Comparison of ENCODE assay signal across 28 cellular contexts in the genomic region with DNA sequence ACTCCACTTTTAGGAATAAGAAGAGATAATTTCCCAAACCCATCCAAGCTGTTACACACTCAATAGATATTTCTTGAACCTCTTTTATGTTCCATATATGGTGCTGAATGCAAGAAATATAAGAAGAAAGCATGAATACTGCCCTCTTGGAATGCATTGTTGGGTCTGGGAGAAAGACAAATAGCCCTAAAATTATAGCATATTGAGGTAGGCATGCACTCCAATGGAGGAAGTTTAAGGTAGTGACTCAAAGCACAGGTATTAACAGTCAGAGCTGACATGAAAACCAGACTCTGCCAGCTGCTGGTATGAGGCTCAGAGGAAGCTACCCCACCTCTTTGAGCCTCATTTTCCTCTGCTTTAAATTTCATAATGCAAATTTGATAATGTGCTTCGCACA.
"Had no signal": no experiment of that assay in that cellular context is flagged by ENCODE, and none has a peak within 500 bp of the region (broad histone marks: within the 10 kb centered on the region; RNA-seq: fewer than 3 reads in every experiment).

No MANE protein-coding gene starts in this region.

- H3K27me3 Mint-ChIP-seq: naive B cell had no signal

- ATAC-seq: esophagus mucosa; left cardiac atrium; left lung; mucosa of descending colon; natural killer cell treated with Interleukin-12 subunit alpha and Interleukin-12 subunit beta and Interleukin-15 and Interleukin-18, amount 100 ng/mL, for 72 hours; stimulated activated effector memory CD8-positive, alpha-beta T cell treated with anti-CD3 and anti-CD28 coated beads, Interleukin-12 subunit alpha, Interleukin-12 subunit beta, amount 100 ng/mL, for 72 hours had no signal

- DNase-seq: dorsolateral prefrontal cortex; effector CD4-positive, alpha-beta T cell; foreskin melanocyte; hypothalamus; immature natural killer cell; islet precursor cell; left cardiac atrium; left lung; mesenchymal stem cell; mucosa of descending colon; naive B cell; sigmoid colon; stimulated activated CD4-positive, alpha-beta T cell treated with anti-CD3 and anti-CD28 coated beads, Interleukin-2, amount 100 ng/mL, for 24 hours; stimulated activated CD4-positive, alpha-beta T cell treated with anti-CD3 and anti-CD28 coated beads, Interleukin-4, amount 100 ng/mL, for 24 hours; stimulated activated naive CD4-positive, alpha-beta T cell treated with Interleukin-2 at 50 U/mL for 16 hours; stomach; thyroid gland; trophoblast cell had no signal

- H3K36me3 ChIP-seq: left lung, prostate gland, right atrium auricular region, sigmoid colon, stomach, thyroid gland, vagina had no signal

- H3K4me3 Mint-ChIP-seq: immature natural killer cell; mesothelial cell of epicardium; naive B cell; natural killer cell treated with Interleukin-12 subunit alpha and Interleukin-12 subunit beta and Interleukin-15 and Interleukin-18, amount 100 ng/mL, for 72 hours; neural crest cell; stimulated activated effector memory CD8-positive, alpha-beta T cell treated with anti-CD3 and anti-CD28 coated beads, Interleukin-12 subunit alpha, Interleukin-12 subunit beta, amount 100 ng/mL, for 72 hours had no signal

- H3K36me3 Mint-ChIP-seq: immature natural killer cell; mesothelial cell of epicardium; naive B cell; natural killer cell treated with Interleukin-12 subunit alpha and Interleukin-12 subunit beta and Interleukin-15 and Interleukin-18, amount 100 ng/mL, for 72 hours; stimulated activated effector memory CD8-positive, alpha-beta T cell treated with anti-CD3 and anti-CD28 coated beads, Interleukin-12 subunit alpha, Interleukin-12 subunit beta, amount 100 ng/mL, for 72 hours had no signal

- H3K27ac Mint-ChIP-seq: immature natural killer cell; mesothelial cell of epicardium; natural killer cell treated with Interleukin-12 subunit alpha and Interleukin-12 subunit beta and Interleukin-15 and Interleukin-18, amount 100 ng/mL, for 72 hours; stimulated activated effector memory CD8-positive, alpha-beta T cell treated with anti-CD3 and anti-CD28 coated beads, Interleukin-12 subunit alpha, Interleukin-12 subunit beta, amount 100 ng/mL, for 72 hours had no signal

- H3K4me3 ChIP-seq: dorsolateral prefrontal cortex, left lung, mucosa of descending colon, prostate gland, right atrium auricular region, sigmoid colon, stomach, thyroid gland, vagina had no signal

- H3K27ac ChIP-seq: dorsolateral prefrontal cortex, left lung, parathyroid adenoma, prostate gland, right atrium auricular region, sigmoid colon, stomach, thyroid gland, vagina had no signal

- H3K4me1 ChIP-seq: left lung, parathyroid adenoma, prostate gland, right atrium auricular region, sigmoid colon, stomach, thyroid gland, vagina had no signal

- H3K27me3 ChIP-seq: dorsolateral prefrontal cortex, left lung, right atrium auricular region, sigmoid colon, stomach, thyroid gland, vagina had no signal

- H3K4me1 Mint-ChIP-seq: immature natural killer cell; mesothelial cell of epicardium; naive B cell; neural crest cell; stimulated activated effector memory CD8-positive, alpha-beta T cell treated with anti-CD3 and anti-CD28 coated beads, Interleukin-12 subunit alpha, Interleukin-12 subunit beta, amount 100 ng/mL, for 72 hours had no signal

- FAIRE-seq: colon had no signal

- H3K9me3 ChIP-seq: mucosa of descending colon, prostate gland, right atrium auricular region, sigmoid colon, stomach, thyroid gland, vagina had no signal
